8 cellular contexts compared by ENCODE assay signal in genomic region chr9:121700165-121700830, GRCh38. TPM values are rescaled to one million over a fixed set of nuclear protein-coding genes. Genes with fewer than 3 reads are reported as not detected.
DNase-seq lines count a peak whose midpoint lies in the region; TF ChIP-seq lines count a peak whose summit lies in the region.

No MANE protein-coding gene starts in this region.

- H3K4me3 Mint-ChIP-seq in activated naive CD4-positive, alpha-beta T cell treated with anti-CD3 and anti-CD28 coated beads for 36 hours: no peak overlapping the region
- peak overlapping the region; percentile 82 to 88 (median 85) for H3K4me3 Mint-ChIP-seq in brain

- no peak overlapping the region for H3K9ac ChIP-seq in smooth muscle cell (ENCODE audit: low read depth)

- H3K4me2 ChIP-seq in smooth muscle cell: peak overlapping the region; percentile 87

- CTCF ChIA-PET in activated naive CD4-positive, alpha-beta T cell treated with anti-CD3 and anti-CD28 coated beads for 36 hours (lab: Charles Lee): no interaction called here

- H3K27me3 ChIP-seq in smooth muscle cell (ENCODE audit: low read depth): no peaks in the 10 kb centered on the region

- H3K27ac ChIP-seq in smooth muscle cell (ENCODE audit: low read depth): no peak overlapping the region

- H2AFZ ChIP-seq in smooth muscle cell (ENCODE audit: low read depth): no peak overlapping the region

- intact Hi-C loops in activated naive CD4-positive, alpha-beta T cell treated with anti-CD3 and anti-CD28 coated beads for 36 hours (cut with micrococcal nuclease): no loop called here

- no peaks in the 10 kb centered on the region for H3K36me3 ChIP-seq in smooth muscle cell (ENCODE audit: low read depth)

- peaks cover 3% of the 10 kb centered on the region for H3K4me1 Mint-ChIP-seq in activated naive CD4-positive, alpha-beta T cell treated with anti-CD3 and anti-CD28 coated beads for 36 hours (ENCODE audit: low read depth)
- H3K4me1 Mint-ChIP-seq in brain: peaks cover 60% of the 10 kb centered on the region

- peaks cover 64% of the 10 kb centered on the region for H4K20me1 ChIP-seq in smooth muscle cell (ENCODE audit: low read depth)

- H3K27me3 Mint-ChIP-seq in activated naive CD4-positive, alpha-beta T cell treated with anti-CD3 and anti-CD28 coated beads for 36 hours (ENCODE audit: low read depth): peaks cover 34% of the 10 kb centered on the region
- peaks cover 11% of the 10 kb centered on the region for H3K27me3 Mint-ChIP-seq in brain

- peaks cover 43% of the 10 kb centered on the region for H3K79me2 ChIP-seq in smooth muscle cell (ENCODE audit: low read depth)

- no peaks in the 10 kb centered on the region for H3K36me3 Mint-ChIP-seq in activated naive CD4-positive, alpha-beta T cell treated with anti-CD3 and anti-CD28 coated beads for 36 hours (ENCODE audit: low read depth)
- no peaks in the 10 kb centered on the region for H3K36me3 Mint-ChIP-seq in brain

- peak; percentile 29 for DNase-seq in activated naive CD4-positive, alpha-beta T cell treated with anti-CD3 and anti-CD28 coated beads for 36 hours
- no peak for DNase-seq in activated naive CD4-positive, alpha-beta T cell treated with anti-CD3 and anti-CD28 coated beads, Interleukin-2, amount 50 U/mL, for 16 hours
- peak; percentile 76 for DNase-seq in NCI-H2196 (lab: John Stamatoyannopoulos, UW; ENCODE audit: unreplicated experiment)
- DNase-seq in islet precursor cell: peak; percentile 83
- DNase-seq in smooth muscle cell (lab: John Stamatoyannopoulos, UW; ENCODE audit: unreplicated experiment): no peak
- DNase-seq in retina: no peak
- no peak for DNase-seq in activated CD4-positive, CD25-positive, alpha-beta regulatory T cell treated with anti-CD3 and anti-CD28 coated beads, Interleukin-2, amount 50 U/mL, for 72 hours

- no peaks in the 10 kb centered on the region for H3K9me3 ChIP-seq in smooth muscle cell (replicated peaks; ENCODE audit: low read depth)

- H3K4me1 ChIP-seq in smooth muscle cell (ENCODE audit: low read depth): peaks cover 5% of the 10 kb centered on the region

- no peaks in the 10 kb centered on the region for H3K9me3 Mint-ChIP-seq in activated naive CD4-positive, alpha-beta T cell treated with anti-CD3 and anti-CD28 coated beads for 36 hours
- H3K9me3 Mint-ChIP-seq in brain: no peaks in the 10 kb centered on the region

- TF ChIP-seq CTCF in brain (conservative IDR thresholded peaks at IDR 0.05) (peak; percentile 26 to 53), smooth muscle cell (IDR thresholded peaks at IDR 0.05; ENCODE audit: borderline replicate concordance, insufficient read depth, poor library complexity, severe bottlenecking) (peak; percentile 35)

- WGBS in smooth muscle cell (ENCODE audit: low lambda C conversion rate): 68% methylated on average over 20 of the region's 20 CpGs

- H3F3A ChIP-seq in smooth muscle cell (ENCODE audit: low read depth): no peaks in the 10 kb centered on the region

- no peak overlapping the region for H3K27ac Mint-ChIP-seq in activated naive CD4-positive, alpha-beta T cell treated with anti-CD3 and anti-CD28 coated beads for 36 hours
- H3K27ac Mint-ChIP-seq in brain: peak overlapping the region in 4 of 5 experiments; percentile 25 to 91 (median 56)

- H3K4me3 ChIP-seq in smooth muscle cell: peak overlapping the region; percentile 62

RNA-seq across cellular contexts. Expression of gene DAB2IP, which starts 48.9 kb away (rescaled TPM):
- total RNA-seq in activated naive CD4-positive, alpha-beta T cell treated with anti-CD3 and anti-CD28 coated beads for 36 hours: under 1 TPM in 1 of 2 experiments, not detected in 1; 0.35 TPM
- polyA plus RNA-seq in brain (ENCODE audit: insufficient read depth, low read depth, low replicate concordance) (33.1 TPM), smooth muscle cell (10.4 and 14.0 TPM in 2 replicates)
- total RNA-seq in smooth muscle cell: 15.5 and 21.6 TPM in 2 replicates

Comparison
In these comparisons a context has a peak if more than half of its experiments do, and no peak if none do; other contexts are left out.
1. DNase-seq: peak in activated naive CD4-positive, alpha-beta T cell treated with anti-CD3 and anti-CD28 coated beads for 36 hours (single experiment), NCI-H2196 (single experiment) and islet precursor cell (single experiment); none in activated naive CD4-positive, alpha-beta T cell treated with anti-CD3 and anti-CD28 coated beads, Interleukin-2, amount 50 U/mL, for 16 hours (single experiment), smooth muscle cell (single experiment), retina (single experiment) and activated CD4-positive, CD25-positive, alpha-beta regulatory T cell treated with anti-CD3 and anti-CD28 coated beads, Interleukin-2, amount 50 U/mL, for 72 hours (single experiment).
2. RNA of gene DAB2IP, which starts 48.9 kb away (total RNA-seq): 15.5 to 21.6 TPM in smooth muscle cell; 0.35 TPM in activated naive CD4-positive, alpha-beta T cell treated with anti-CD3 and anti-CD28 coated beads for 36 hours; every median in the first group is over 10 times any median in the second.